8 cellular contexts compared by ENCODE assay signal in genomic region chr4:147157860-147158701, GRCh38.
A peak's percentile ranks its signal among the peaks of the same experiment; 100 is the strongest.
DNase-seq lines count a peak whose midpoint lies in the region; ATAC-seq and TF ChIP-seq lines count a peak whose summit lies in the region.

No MANE protein-coding gene starts in this region.

- no peaks in the 10 kb centered on the region for H3K9me3 Mint-ChIP-seq in activated naive CD8-positive, alpha-beta T cell treated with anti-CD3 and anti-CD28 coated beads, Interleukin-2, amount 50 U/mL, for 24 hours

- TF ChIP-seq CTCF in heart left ventricle (IDR thresholded peaks at IDR 0.05) = no peak

- H3K4me3 ChIP-seq in heart left ventricle = peak overlapping the region; percentile 6 to 61 (median 50)

- H3K27me3 ChIP-seq in heart left ventricle = peaks cover 0 to 4% (median 0%) of the 10 kb centered on the region in 9 donors

- H3K27ac Mint-ChIP-seq in activated naive CD8-positive, alpha-beta T cell treated with anti-CD3 and anti-CD28 coated beads, Interleukin-2, amount 50 U/mL, for 24 hours = no peak overlapping the region

- no peak overlapping the region for H3K4me3 Mint-ChIP-seq in activated naive CD8-positive, alpha-beta T cell treated with anti-CD3 and anti-CD28 coated beads, Interleukin-2, amount 50 U/mL, for 24 hours

- H3K36me3 Mint-ChIP-seq in activated naive CD8-positive, alpha-beta T cell treated with anti-CD3 and anti-CD28 coated beads, Interleukin-2, amount 50 U/mL, for 24 hours (ENCODE audit: low read depth) = no peaks in the 10 kb centered on the region

- H3K4me1 ChIP-seq in heart left ventricle = peaks cover 0 to 17% (median 0%) of the 10 kb centered on the region in 12 donors

- intact Hi-C loops in heart left ventricle (cut with DNase I) = loop anchor here in 4 of 10 donors (2.0 to 5.0 kb wide), 4 partner anchors 36 to 433 kb away; no protein-coding TSS in a partner anchor
- intact Hi-C loops in posterior cingulate gyrus (cut with DNase I) = no loop called here

- WGBS in heart left ventricle, 4 donors = 7 to 9% (median 8%) methylated on average over 18 to 29 of the region's 29 CpGs

- no peaks in the 10 kb centered on the region for H3K36me3 ChIP-seq in heart left ventricle

- H3K27ac ChIP-seq in heart left ventricle = peak overlapping the region in 8 of 12 donors; percentile 41 to 71 (median 54)

- H3K9me3 ChIP-seq in heart left ventricle = no peaks in the 10 kb centered on the region

- peaks cover 27% of the 10 kb centered on the region for H3K27me3 Mint-ChIP-seq in activated naive CD8-positive, alpha-beta T cell treated with anti-CD3 and anti-CD28 coated beads, Interleukin-2, amount 50 U/mL, for 24 hours

- no peaks in the 10 kb centered on the region for H3K4me1 Mint-ChIP-seq in activated naive CD8-positive, alpha-beta T cell treated with anti-CD3 and anti-CD28 coated beads, Interleukin-2, amount 50 U/mL, for 24 hours

- DNase-seq in DMS53 (lab: John Stamatoyannopoulos, UW) = peak; percentile 63
- DNase-seq in heart left ventricle = peak; percentile 22 to 74 (median 36)
- DNase-seq in posterior cingulate gyrus = peak in 9 of 10 donors; percentile 13 to 86 (median 30)
- no peak for DNase-seq in NCI-H748 treated with DMSO at 0.1 percent for 48 hours (lab: John Stamatoyannopoulos, UW)
- DNase-seq in ureter (ENCODE audit: low spot score) = no peak
- DNase-seq in NCI-H524 treated with DMSO at 0.1 percent for 48 hours (lab: John Stamatoyannopoulos, UW) = no peak
- no peak for DNase-seq in activated naive CD8-positive, alpha-beta T cell treated with anti-CD3 and anti-CD28 coated beads, Interleukin-2, amount 50 U/mL, for 24 hours

- no peak for TF ChIP-seq POLR2A in heart left ventricle (IDR thresholded peaks at IDR 0.05)

- ATAC-seq in SK-N-SH treated with all-trans-retinoic acid at 6 μM for 48 hours (peak; percentile 86), heart left ventricle (peak; percentile 51 to 83 (median 68))
- ATAC-seq in activated naive CD8-positive, alpha-beta T cell treated with anti-CD3 and anti-CD28 coated beads, Interleukin-2, amount 50 U/mL, for 24 hours = no peak

TF ChIP-seq in SK-N-SH treated with all-trans-retinoic acid at 6 μM for 48 hours, 23 proteins besides CTCF, POLR2A, EP300 and RAD21:
- TF ChIP-seq OSR1 (CRISPR knock-in tag; IDR thresholded peaks at IDR 0.05) = no peak
- 0 out of 2 replicates have a peak, but pooled peaks have one; percentile 35 for TF ChIP-seq TSHZ2 (CRISPR knock-in tag; IDR thresholded peaks at IDR 0.05)
- TF ChIP-seq ZFP3 (CRISPR knock-in tag; IDR thresholded peaks at IDR 0.05) = 0 out of 2 replicates have a peak, but pooled peaks have one; percentile 24
- TF ChIP-seq ZNF8 (CRISPR knock-in tag; IDR thresholded peaks at IDR 0.05) = no peak
TF ChIP-seq in SK-N-SH treated with all-trans-retinoic acid at 6 μM for 48 hours: peak in this region for 2.

Comparison
In these comparisons a context has a peak if more than half of its experiments do, and no peak if none do; other contexts are left out.
1. DNase-seq: peak in DMS53 (single experiment), heart left ventricle (5 of 5) and posterior cingulate gyrus (9 of 10); none in NCI-H748 treated with DMSO at 0.1 percent for 48 hours (single experiment), ureter (single experiment), NCI-H524 treated with DMSO at 0.1 percent for 48 hours (single experiment) and activated naive CD8-positive, alpha-beta T cell treated with anti-CD3 and anti-CD28 coated beads, Interleukin-2, amount 50 U/mL, for 24 hours (single experiment).